Comparison of ENCODE assay signal across 16 cellular contexts in the genomic region with DNA sequence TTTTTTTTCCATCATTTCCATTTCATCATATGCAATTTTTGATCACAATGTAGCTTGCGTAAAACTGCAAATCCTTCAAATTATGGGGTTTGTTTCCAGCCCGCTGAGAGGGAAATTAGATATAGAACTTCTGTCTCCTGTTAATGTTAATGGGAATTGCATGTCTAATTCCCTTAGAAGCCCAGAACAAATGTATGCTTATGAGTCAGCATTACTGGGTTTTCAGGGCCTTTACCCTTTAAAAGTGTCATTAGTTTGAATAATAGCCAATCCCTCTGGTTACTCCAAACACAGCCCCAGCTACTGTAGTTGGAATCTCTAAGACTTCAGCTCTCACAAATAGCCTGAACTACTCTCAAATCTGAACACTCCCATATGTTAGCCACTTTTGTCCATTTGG.
"Had no signal": no experiment of that assay in that cellular context is flagged by ENCODE, and none has a peak within 500 bp of the region (broad histone marks: within the 10 kb centered on the region; RNA-seq: fewer than 3 reads in every experiment).

No MANE protein-coding gene starts in this region.

- H3K36me3 Mint-ChIP-seq: mesothelial cell of epicardium had no signal

- H3K27ac ChIP-seq: ascending aorta, psoas muscle, right lobe of liver, spleen, testis, upper lobe of left lung had no signal

- ATAC-seq: activated naive CD8-positive, alpha-beta T cell treated with anti-CD3 and anti-CD28 coated beads, Interleukin-2, amount 50 U/mL, for 24 hours; activated T-helper 17 cell treated with anti-CD3 and anti-CD28 coated beads, Interleukin-2, amount 50 U/mL, for 72 hours; esophagus mucosa; psoas muscle; right lobe of liver had no signal

- H3K27ac Mint-ChIP-seq: activated naive CD4-positive, alpha-beta T cell treated with anti-CD3 and anti-CD28 coated beads for 36 hours; activated naive CD8-positive, alpha-beta T cell treated with anti-CD3 and anti-CD28 coated beads, Interleukin-2, amount 50 U/mL, for 24 hours; activated T-helper 17 cell treated with anti-CD3 and anti-CD28 coated beads, Interleukin-2, amount 50 U/mL, for 72 hours; mesothelial cell of epicardium; stimulated activated naive CD8-positive, alpha-beta T cell treated with anti-CD3 and anti-CD28 coated beads, Interleukin-15, Interleukin-2, amounts not matched to agents 100 ng/mL and 50 ng/mL, for 24 hours had no signal

- H3K4me1 ChIP-seq: ascending aorta, psoas muscle, right lobe of liver, spleen, testis, upper lobe of left lung had no signal

- DNase-seq: activated CD4-positive, alpha-beta T cell treated with anti-CD3 and anti-CD28 coated beads, Interleukin-2, amount 50 U/mL, for 48 hours; activated CD4-positive, CD25-positive, alpha-beta regulatory T cell treated with anti-CD3 and anti-CD28 coated beads, Interleukin-2, amount 50 U/mL, for 72 hours; activated naive CD4-positive, alpha-beta T cell treated with anti-CD3 and anti-CD28 coated beads for 36 hours; activated naive CD8-positive, alpha-beta T cell treated with anti-CD3 and anti-CD28 coated beads, Interleukin-2, amount 50 U/mL, for 24 hours; hypothalamus; kidney glomerular epithelial cell; psoas muscle; right lobe of liver; spleen; testis; upper lobe of left lung had no signal

- H3K9me3 ChIP-seq: ascending aorta, psoas muscle, right lobe of liver, spleen, testis, upper lobe of left lung had no signal

- H3K27me3 ChIP-seq: ascending aorta, right lobe of liver, spleen, testis, upper lobe of left lung had no signal

- H3K4me1 Mint-ChIP-seq: activated naive CD8-positive, alpha-beta T cell treated with anti-CD3 and anti-CD28 coated beads, Interleukin-2, amount 50 U/mL, for 24 hours; activated T-helper 17 cell treated with anti-CD3 and anti-CD28 coated beads, Interleukin-2, amount 50 U/mL, for 72 hours had no signal

- H3K4me3 ChIP-seq: ascending aorta, psoas muscle, right lobe of liver, spleen, testis, upper lobe of left lung had no signal

- H3K4me3 Mint-ChIP-seq: activated naive CD4-positive, alpha-beta T cell treated with anti-CD3 and anti-CD28 coated beads for 36 hours; activated naive CD8-positive, alpha-beta T cell treated with anti-CD3 and anti-CD28 coated beads, Interleukin-2, amount 50 U/mL, for 24 hours; activated T-helper 17 cell treated with anti-CD3 and anti-CD28 coated beads, Interleukin-2, amount 50 U/mL, for 72 hours; mesothelial cell of epicardium; stimulated activated naive CD8-positive, alpha-beta T cell treated with anti-CD3 and anti-CD28 coated beads, Interleukin-15, Interleukin-2, amounts not matched to agents 100 ng/mL and 50 ng/mL, for 24 hours had no signal

- H3K36me3 ChIP-seq: ascending aorta, right lobe of liver, spleen, upper lobe of left lung had no signal

- H3K27me3 Mint-ChIP-seq: activated naive CD8-positive, alpha-beta T cell treated with anti-CD3 and anti-CD28 coated beads, Interleukin-2, amount 50 U/mL, for 24 hours; activated T-helper 17 cell treated with anti-CD3 and anti-CD28 coated beads, Interleukin-2, amount 50 U/mL, for 72 hours; stimulated activated naive CD8-positive, alpha-beta T cell treated with anti-CD3 and anti-CD28 coated beads, Interleukin-15, Interleukin-2, amounts not matched to agents 100 ng/mL and 50 ng/mL, for 24 hours had no signal

- H3K9me3 Mint-ChIP-seq: activated naive CD4-positive, alpha-beta T cell treated with anti-CD3 and anti-CD28 coated beads for 36 hours; activated naive CD8-positive, alpha-beta T cell treated with anti-CD3 and anti-CD28 coated beads, Interleukin-2, amount 50 U/mL, for 24 hours; mesothelial cell of epicardium had no signal
